1 cellular context compared by ENCODE assay signal in the genomic region with DNA sequence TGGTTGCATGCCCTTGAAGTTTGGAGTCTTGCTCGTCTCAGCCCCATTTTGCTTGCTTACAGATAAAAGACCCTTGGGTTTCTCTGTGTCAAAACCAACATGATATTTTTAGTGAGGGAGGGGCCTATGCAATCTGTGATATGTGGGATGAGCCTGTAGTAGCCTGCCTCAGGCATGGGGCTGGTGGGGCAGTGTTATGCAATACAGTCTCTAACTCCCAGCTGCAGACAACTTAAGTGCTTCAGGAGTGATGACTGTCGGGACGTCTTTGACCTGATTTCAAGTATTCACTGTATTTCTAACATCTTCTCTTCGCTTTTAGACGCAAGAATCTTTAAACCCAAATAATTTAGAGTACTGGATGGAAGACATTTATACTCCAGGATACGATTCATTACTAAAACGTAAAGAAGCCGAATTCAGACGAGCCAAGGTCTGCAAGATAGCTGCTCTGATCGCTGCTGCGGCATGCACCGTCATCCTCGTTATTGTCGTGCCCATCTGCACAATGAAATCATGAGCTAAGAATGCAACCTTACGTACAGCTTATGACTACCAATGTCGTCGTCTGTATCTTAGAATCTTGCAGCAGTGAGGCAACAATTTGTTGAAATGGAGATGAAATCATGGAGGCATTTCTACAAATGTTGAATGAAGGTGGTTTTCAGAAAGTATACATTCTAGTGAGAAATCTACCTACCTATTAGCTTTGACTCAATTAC.
A peak's percentile ranks its signal among the peaks of the same experiment; 100 is the strongest.
TF ChIP-seq lines count a peak whose summit lies in the region.

No MANE protein-coding gene starts in this region.

TF ChIP-seq in K562, 482 proteins besides CTCF, POLR2A, EP300 and RAD21 (continued from another document):
- TF ChIP-seq, protein P1, sequence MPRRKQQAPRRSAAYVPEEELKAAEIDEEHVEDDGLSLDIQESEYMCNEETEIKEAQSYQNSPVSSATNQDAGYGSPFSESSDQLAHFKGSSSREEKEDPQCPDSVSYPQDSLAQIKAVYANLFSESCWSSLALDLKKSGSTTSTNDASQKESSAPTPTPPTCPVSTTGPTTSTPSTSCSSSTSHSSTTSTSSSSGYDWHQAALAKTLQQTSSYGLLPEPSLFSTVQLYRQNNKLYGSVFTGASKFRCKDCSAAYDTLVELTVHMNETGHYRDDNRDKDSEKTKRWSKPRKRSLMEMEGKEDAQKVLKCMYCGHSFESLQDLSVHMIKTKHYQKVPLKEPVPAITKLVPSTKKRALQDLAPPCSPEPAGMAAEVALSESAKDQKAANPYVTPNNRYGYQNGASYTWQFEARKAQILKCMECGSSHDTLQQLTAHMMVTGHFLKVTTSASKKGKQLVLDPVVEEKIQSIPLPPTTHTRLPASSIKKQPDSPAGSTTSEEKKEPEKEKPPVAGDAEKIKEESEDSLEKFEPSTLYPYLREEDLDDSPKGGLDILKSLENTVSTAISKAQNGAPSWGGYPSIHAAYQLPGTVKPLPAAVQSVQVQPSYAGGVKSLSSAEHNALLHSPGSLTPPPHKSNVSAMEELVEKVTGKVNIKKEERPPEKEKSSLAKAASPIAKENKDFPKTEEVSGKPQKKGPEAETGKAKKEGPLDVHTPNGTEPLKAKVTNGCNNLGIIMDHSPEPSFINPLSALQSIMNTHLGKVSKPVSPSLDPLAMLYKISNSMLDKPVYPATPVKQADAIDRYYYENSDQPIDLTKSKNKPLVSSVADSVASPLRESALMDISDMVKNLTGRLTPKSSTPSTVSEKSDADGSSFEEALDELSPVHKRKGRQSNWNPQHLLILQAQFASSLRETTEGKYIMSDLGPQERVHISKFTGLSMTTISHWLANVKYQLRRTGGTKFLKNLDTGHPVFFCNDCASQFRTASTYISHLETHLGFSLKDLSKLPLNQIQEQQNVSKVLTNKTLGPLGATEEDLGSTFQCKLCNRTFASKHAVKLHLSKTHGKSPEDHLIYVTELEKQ (CRISPR knock-in tag; IDR thresholded peaks at IDR 0.05) = no peak
- no peak for TF ChIP-seq MCM7 (IDR thresholded peaks at IDR 0.05)
- TF ChIP-seq NEUROD1 (IDR thresholded peaks at IDR 0.05; ENCODE audit: borderline replicate concordance, low read depth, low read length, partially characterized antibody) = no peak
- TF ChIP-seq, protein P2, sequence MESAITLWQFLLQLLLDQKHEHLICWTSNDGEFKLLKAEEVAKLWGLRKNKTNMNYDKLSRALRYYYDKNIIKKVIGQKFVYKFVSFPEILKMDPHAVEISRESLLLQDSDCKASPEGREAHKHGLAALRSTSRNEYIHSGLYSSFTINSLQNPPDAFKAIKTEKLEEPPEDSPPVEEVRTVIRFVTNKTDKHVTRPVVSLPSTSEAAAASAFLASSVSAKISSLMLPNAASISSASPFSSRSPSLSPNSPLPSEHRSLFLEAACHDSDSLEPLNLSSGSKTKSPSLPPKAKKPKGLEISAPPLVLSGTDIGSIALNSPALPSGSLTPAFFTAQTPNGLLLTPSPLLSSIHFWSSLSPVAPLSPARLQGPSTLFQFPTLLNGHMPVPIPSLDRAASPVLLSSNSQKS (CRISPR knock-in tag; IDR thresholded peaks at IDR 0.05) = no peak
- no peak for TF ChIP-seq ZNF212 (CRISPR knock-in tag; IDR thresholded peaks at IDR 0.05)
- TF ChIP-seq, protein P3, sequence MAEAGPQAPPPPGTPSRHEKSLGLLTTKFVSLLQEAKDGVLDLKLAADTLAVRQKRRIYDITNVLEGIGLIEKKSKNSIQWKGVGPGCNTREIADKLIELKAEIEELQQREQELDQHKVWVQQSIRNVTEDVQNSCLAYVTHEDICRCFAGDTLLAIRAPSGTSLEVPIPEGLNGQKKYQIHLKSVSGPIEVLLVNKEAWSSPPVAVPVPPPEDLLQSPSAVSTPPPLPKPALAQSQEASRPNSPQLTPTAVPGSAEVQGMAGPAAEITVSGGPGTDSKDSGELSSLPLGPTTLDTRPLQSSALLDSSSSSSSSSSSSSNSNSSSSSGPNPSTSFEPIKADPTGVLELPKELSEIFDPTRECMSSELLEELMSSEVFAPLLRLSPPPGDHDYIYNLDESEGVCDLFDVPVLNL (CRISPR knock-in tag; IDR thresholded peaks at IDR 0.05; ENCODE audit: low read depth) = no peak
- TF ChIP-seq CEBPG (CRISPR knock-in tag; IDR thresholded peaks at IDR 0.05) = no peak
- peak; percentile 19 to 64; a peak in 2 of 4 replicates for TF ChIP-seq CEBPG (tag; conservative IDR thresholded peaks at IDR 0.05 in 1 of 2, IDR thresholded peaks at IDR 0.05 in 1 of 2)
- TF ChIP-seq, protein P4, sequence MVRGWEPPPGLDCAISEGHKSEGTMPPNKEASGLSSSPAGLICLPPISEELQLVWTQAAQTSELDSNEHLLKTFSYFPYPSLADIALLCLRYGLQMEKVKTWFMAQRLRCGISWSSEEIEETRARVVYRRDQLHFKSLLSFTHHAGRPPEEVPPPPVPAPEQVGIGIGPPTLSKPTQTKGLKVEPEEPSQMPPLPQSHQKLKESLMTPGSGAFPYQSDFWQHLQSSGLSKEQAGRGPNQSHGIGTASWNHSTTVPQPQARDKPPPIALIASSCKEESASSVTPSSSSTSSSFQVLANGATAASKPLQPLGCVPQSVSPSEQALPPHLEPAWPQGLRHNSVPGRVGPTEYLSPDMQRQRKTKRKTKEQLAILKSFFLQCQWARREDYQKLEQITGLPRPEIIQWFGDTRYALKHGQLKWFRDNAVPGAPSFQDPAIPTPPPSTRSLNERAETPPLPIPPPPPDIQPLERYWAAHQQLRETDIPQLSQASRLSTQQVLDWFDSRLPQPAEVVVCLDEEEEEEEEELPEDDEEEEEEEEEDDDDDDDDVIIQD (CRISPR knock-in tag; IDR thresholded peaks at IDR 0.05) = no peak
- TF ChIP-seq, protein P5, sequence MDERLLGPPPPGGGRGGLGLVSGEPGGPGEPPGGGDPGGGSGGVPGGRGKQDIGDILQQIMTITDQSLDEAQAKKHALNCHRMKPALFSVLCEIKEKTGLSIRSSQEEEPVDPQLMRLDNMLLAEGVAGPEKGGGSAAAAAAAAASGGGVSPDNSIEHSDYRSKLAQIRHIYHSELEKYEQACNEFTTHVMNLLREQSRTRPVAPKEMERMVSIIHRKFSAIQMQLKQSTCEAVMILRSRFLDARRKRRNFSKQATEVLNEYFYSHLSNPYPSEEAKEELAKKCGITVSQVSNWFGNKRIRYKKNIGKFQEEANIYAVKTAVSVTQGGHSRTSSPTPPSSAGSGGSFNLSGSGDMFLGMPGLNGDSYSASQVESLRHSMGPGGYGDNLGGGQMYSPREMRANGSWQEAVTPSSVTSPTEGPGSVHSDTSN (CRISPR knock-in tag; IDR thresholded peaks at IDR 0.05; ENCODE audit: low read depth) = no peak
- TF ChIP-seq, protein P5 (tag; conservative IDR thresholded peaks at IDR 0.05; ENCODE audit: low read depth) = peak; percentile 42; the same call in 1 of the 2 replicates
- TF ChIP-seq SNIP1 (IDR thresholded peaks at IDR 0.05; ENCODE audit: low read depth) = no peak
